In genomic region chr15:89455535-89455934, GRCh38 we compare ENCODE assay signal across 17 cellular contexts. TPM values are rescaled to one million over a fixed set of nuclear protein-coding genes. Genes with fewer than 3 reads are reported as not detected.
DNase-seq lines count a peak whose midpoint lies in the region; ATAC-seq, FAIRE-seq and TF ChIP-seq lines count a peak whose summit lies in the region.
"Had no signal": no experiment of that assay in that cellular context is flagged by ENCODE, and none has a peak within 500 bp of the region (broad histone marks: within the 10 kb centered on the region; RNA-seq: fewer than 3 reads in every experiment).

No MANE protein-coding gene starts in this region.

- DNase-seq in DMS53 (lab: John Stamatoyannopoulos, UW) (peak; percentile 54), DMS53 treated with DMSO at 0.1 percent for 48 hours (lab: John Stamatoyannopoulos, UW; ENCODE audit: unreplicated experiment) (no peak), left lobe of liver (ENCODE audit: low spot score) (no peak), pancreas (peak in 2 of 6 donors; percentile 50 to 75), dermis blood vessel endothelial cell (no peak), NK-92 (lab: John Stamatoyannopoulos, UW; ENCODE audit: unreplicated experiment) (no peak)
- DNase-seq in stimulated activated CD4-positive, alpha-beta T cell treated with anti-CD3 and anti-CD28 coated beads, Interleukin-12 subunit alpha, Interleukin-12 subunit beta, amount 100 ng/mL, for 4 hours, result no peak
- DNase-seq: CD8-positive, alpha-beta T cell; COR-L47; GM23248; IMR-90 had no signal

- FAIRE-seq in pancreas (lab: Jason Lieb, UNC), result no peak
- FAIRE-seq: H54 had no signal

- intact Hi-C loops in pancreas (cut with DNase I), result no loop called here

- WGBS in pancreas, 2 donors, result 24 to 33% methylated on average over 1 of the region's 1 CpG

- no peak overlapping the region for H3K4me3 ChIP-seq in pancreas
- H3K4me3 ChIP-seq: GM23248 had no signal

- H3K36me3 ChIP-seq in pancreas, result no peaks in the 10 kb centered on the region

- no peak for TF ChIP-seq CTCF in pancreas (IDR thresholded peaks at IDR 0.05)

- no peaks in the 10 kb centered on the region for H3K27me3 ChIP-seq in pancreas

- no peaks in the 10 kb centered on the region for H3K9me3 ChIP-seq in pancreas

- peak; percentile 31 for ATAC-seq in left lobe of liver
- peak; percentile 68 to 88 (median 76) for ATAC-seq in pancreas
- ATAC-seq: CD8-positive, alpha-beta T cell; HCT116 had no signal

- H3K27ac ChIP-seq in pancreas, result peak overlapping the region in 3 of 4 donors; percentile 4 to 57 (median 38)
- H3K27ac ChIP-seq: 22Rv1, GM23248 had no signal

- H3K4me1 ChIP-seq in pancreas, result peaks cover 30% of the 10 kb centered on the region in 3 donors

RNA-seq across cellular contexts. Expression of gene RHCG, which starts 40.8 kb away (rescaled TPM):
- total RNA-seq in left lobe of liver (0.15 TPM), pancreas (under 1 TPM; 0.12 to 0.92 (median 0.78) TPM), dermis blood vessel endothelial cell (not detected in 2 replicates)
- polyA plus RNA-seq in pancreas, result under 1 TPM; 0.57 to 0.68 TPM
- total RNA-seq: CD8-positive, alpha-beta T cell; Daoy; GM23248; IMR-90 had no signal
- polyA plus RNA-seq: BJ, CD14-positive monocyte, GM23248, IMR-90 had no signal
